16 cellular contexts compared by ENCODE assay signal in the genomic region with DNA sequence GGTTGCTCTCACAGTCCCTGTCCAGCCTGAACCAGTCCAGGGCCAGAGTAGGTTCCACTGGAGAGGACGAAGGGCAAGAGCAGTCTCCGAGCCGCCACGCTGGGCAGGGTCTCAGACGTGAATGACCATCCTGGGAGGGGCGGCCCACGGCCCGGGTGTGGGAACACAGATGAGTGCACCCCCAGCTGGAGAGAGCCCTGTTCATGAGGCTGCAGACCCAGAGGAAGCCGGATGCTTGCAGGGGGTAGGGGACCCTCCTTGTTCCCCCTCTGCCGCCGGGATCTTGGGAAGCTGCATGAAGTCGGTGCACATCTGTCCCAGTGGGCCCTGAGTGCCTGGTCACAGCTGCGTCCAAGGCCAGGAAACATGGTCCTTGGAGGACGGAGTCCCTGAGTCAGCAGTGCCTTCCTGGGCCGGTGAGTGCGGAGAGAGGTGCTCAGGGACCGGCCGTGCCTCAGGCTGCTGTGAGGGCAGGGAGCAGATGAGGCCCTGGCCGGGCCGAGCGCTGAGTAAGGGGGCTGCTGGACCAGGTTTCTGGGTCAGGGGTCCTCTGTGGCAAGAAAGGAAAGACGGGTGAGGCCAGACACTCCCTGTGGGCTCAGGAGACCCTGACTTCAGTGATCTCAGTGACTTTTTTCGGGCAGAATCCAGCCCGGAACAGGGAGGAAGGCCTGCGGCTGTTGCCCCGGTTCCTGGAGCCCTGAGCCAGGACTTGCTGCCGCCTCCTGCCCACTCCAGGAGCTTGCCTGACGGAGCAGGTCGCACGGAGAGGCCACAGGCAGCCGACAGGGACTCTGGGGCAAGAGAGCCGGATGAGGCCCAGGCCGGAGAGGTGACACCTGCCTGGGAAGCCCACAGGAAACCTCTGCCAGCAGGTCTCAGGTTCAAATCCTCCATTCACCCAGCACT. TPM values are rescaled to one million over a fixed set of nuclear protein-coding genes. Genes with fewer than 3 reads are reported as not detected.
A peak's percentile ranks its signal among the peaks of the same experiment; 100 is the strongest.
DNase-seq lines count a peak whose midpoint lies in the region; FAIRE-seq and TF ChIP-seq lines count a peak whose summit lies in the region.
"Had no signal": no experiment of that assay in that cellular context is flagged by ENCODE, and none has a peak within 500 bp of the region (broad histone marks: within the 10 kb centered on the region; RNA-seq: fewer than 3 reads in every experiment).

No MANE protein-coding gene starts in this region.

- H4K20me1 ChIP-seq in BLaER1 treated with 17β-estradiol and CSF1 and Interleukin-3, amounts not matched to agents 10 nM and 100 nM, result peaks cover 0 to 67% (median 8%) of the 10 kb centered on the region in 11 experiments; a peak in 7 of 22 replicates
- H4K20me1 ChIP-seq in H1 (replicated peaks in 1 of 2; ENCODE audit: control insufficient read depth in 1 of 2, insufficient read depth in 2 of 2, low read length in 2 of 2) (no peaks in the 10 kb centered on the region), neural progenitor cell (ENCODE audit: low read depth) (no peaks in the 10 kb centered on the region)

- POLR2A ChIA-PET in H1 (lab: Charles Lee; ENCODE audit: partially characterized antibody), result no interaction called here

- TF ChIP-seq RAD21 in H1 (IDR thresholded peaks at IDR 0.05 in 1 of 2, conservative IDR thresholded peaks at IDR 0.05 in 1 of 2; ENCODE audit: low read depth in 2 of 2, low read length in 2 of 2), result no peak

- H3K79me2 ChIP-seq in H1 (ENCODE audit: control insufficient read depth in 1 of 2, insufficient read depth in 2 of 2, low read length in 2 of 2), result no peaks in the 10 kb centered on the region
- no peaks in the 10 kb centered on the region for H3K79me2 ChIP-seq in neural progenitor cell (ENCODE audit: low read depth)

- H2BK20ac ChIP-seq in H1 (ENCODE audit: low read length), result no peak overlapping the region

- peak overlapping the region; percentile 84 for H4K8ac ChIP-seq in H1 (ENCODE audit: extremely low read depth, insufficient read depth, low read length)

- 88% methylated on average over 30 of the region's 33 CpGs; no CpG with 5 or more reads in 1 of the 2 experiments for WGBS in H1 (ENCODE audit: extremely low coverage in 1 of 2, insufficient coverage in 1 of 2, insufficient read length in 1 of 2, insufficient replicate concordance in 2 of 2, low coverage in 1 of 2, low lambda C conversion rate in 2 of 2, missing lambda C conversion rate in 1 of 2), 2 experiments

- H3K79me1 ChIP-seq in H1 (ENCODE audit: low read depth, low read length), result no peaks in the 10 kb centered on the region

- no peaks in the 10 kb centered on the region for H3K9me3 Mint-ChIP-seq in neural progenitor cell
- H3K9me3 Mint-ChIP-seq: CD4-positive, alpha-beta T cell had no signal

- no peaks in the 10 kb centered on the region for H3K27me3 ChIP-seq in BLaER1 treated with 17β-estradiol and CSF1 and Interleukin-3, amounts not matched to agents 10 nM and 100 nM
- H3K27me3 ChIP-seq in H1 (replicated peaks in 1 of 4; ENCODE audit: control insufficient read depth in 3 of 4, extremely low read depth in 1 of 4, insufficient read depth in 3 of 4, low read length in 3 of 4) (no peaks in the 10 kb centered on the region; a peak in 1 of 7 replicates), neural progenitor cell (no peaks in the 10 kb centered on the region), dorsolateral prefrontal cortex (no peaks in the 10 kb centered on the region)
- H3K27me3 ChIP-seq: SJSA1 had no signal

- peaks cover 4% of the 10 kb centered on the region for H3K27me3 Mint-ChIP-seq in neural progenitor cell (ENCODE audit: insufficient read depth, low read depth)
- H3K27me3 Mint-ChIP-seq: CD4-positive, alpha-beta T cell had no signal

- peaks cover 0 to 58% (median 35%) of the 10 kb centered on the region in 11 experiments; a peak in 16 of 22 replicates for H3K36me3 ChIP-seq in BLaER1 treated with 17β-estradiol and CSF1 and Interleukin-3, amounts not matched to agents 10 nM and 100 nM
- no peaks in the 10 kb centered on the region for H3K36me3 ChIP-seq in H1 (ENCODE audit: control insufficient read depth in 2 of 4, insufficient read depth in 4 of 4, low read length in 3 of 4)
- H3K36me3 ChIP-seq in neural progenitor cell, result no peaks in the 10 kb centered on the region

- H3F3A ChIP-seq in neural progenitor cell (ENCODE audit: low read depth), result peaks cover 16% of the 10 kb centered on the region

- H2BK5ac ChIP-seq in H1 (ENCODE audit: low read depth, low read length), result no peak overlapping the region

- no peak overlapping the region for H3K23ac ChIP-seq in H1 (ENCODE audit: insufficient read length)

- peak; percentile 20 for TF ChIP-seq POLR2A in NB4 (IDR thresholded peaks at IDR 0.05; ENCODE audit: extremely low read depth, insufficient read length)
- no peak for TF ChIP-seq POLR2A in H1 (IDR thresholded peaks at IDR 0.05; ENCODE audit: control extremely low read depth in 1 of 2, low read depth in 2 of 2, low read length in 2 of 2)

- H3K4me3 Mint-ChIP-seq in neural progenitor cell, result no peak overlapping the region
- H3K4me3 Mint-ChIP-seq: CD4-positive, alpha-beta T cell had no signal

- H3K18ac ChIP-seq in H1 (ENCODE audit: extremely low read depth, low read length), result no peak overlapping the region

- TF ChIP-seq CTCF in NB4 (IDR thresholded peaks at IDR 0.05; ENCODE audit: low read depth, low read length) (no peak), H1 (IDR thresholded peaks at IDR 0.05; ENCODE audit: control extremely low read depth in 1 of 3, insufficient read depth in 1 of 3, low read depth in 1 of 3, low read length in 3 of 3) (no peak), neural progenitor cell (IDR thresholded peaks at IDR 0.05) (no peak), dorsolateral prefrontal cortex (IDR thresholded peaks at IDR 0.05 in 54 of 56, conservative IDR thresholded peaks at IDR 0.05 in 2 of 56; ENCODE audit: low read depth in 1 of 56, partially characterized antibody in 56 of 56) (no peak)

- peaks cover 11% of the 10 kb centered on the region for H3K36me3 Mint-ChIP-seq in neural progenitor cell

- peak overlapping the region in 4 of 11 experiments; percentile 2 to 54 (median 17); a peak in 7 of 22 replicates for H3K9ac ChIP-seq in BLaER1 treated with 17β-estradiol and CSF1 and Interleukin-3, amounts not matched to agents 10 nM and 100 nM
- H3K9ac ChIP-seq in H1 (replicated peaks in 1 of 4; ENCODE audit: extremely low read depth in 1 of 4, low read depth in 3 of 4, low read length in 3 of 4) (no peak overlapping the region), neural progenitor cell (no peak overlapping the region)

- FAIRE-seq in H1 (lab: Jason Lieb, UNC), result no peak

- intact Hi-C loops in dorsolateral prefrontal cortex (cut with DNase I), result no loop called here

- H4K91ac ChIP-seq in H1 (replicated peaks; ENCODE audit: insufficient read length, low read length), result no peak overlapping the region

- 0 out of 2 replicates have a peak overlapping the region, but pooled peaks have one; percentile 19 for H2AK5ac ChIP-seq in H1 (ENCODE audit: low read depth, low read length)

- no peak overlapping the region for H3K4me3 ChIP-seq in BLaER1 treated with 17β-estradiol and CSF1 and Interleukin-3, amounts not matched to agents 10 nM and 100 nM
- H3K4me3 ChIP-seq in NB4 (ENCODE audit: low read depth, low read length) (no peak overlapping the region), H1 (ENCODE audit: extremely low read depth in 1 of 4, insufficient read depth in 2 of 4, low read depth in 3 of 4, low read length in 4 of 4) (no peak overlapping the region), neural progenitor cell (no peak overlapping the region), dorsolateral prefrontal cortex (no peak overlapping the region)
- H3K4me3 ChIP-seq: SJSA1 had no signal

- H2BK15ac ChIP-seq in H1 (ENCODE audit: low read length), result peak overlapping the region; percentile 72; the same call in 1 of the 2 replicates

- TF ChIP-seq EP300 in H1 (IDR thresholded peaks at IDR 0.05; ENCODE audit: borderline replicate concordance in 1 of 2, low read depth in 2 of 2, low read length in 2 of 2), result no peak

- no peaks in the 10 kb centered on the region for H3K9me3 ChIP-seq in BLaER1 treated with 17β-estradiol and CSF1 and Interleukin-3, amounts not matched to agents 10 nM and 100 nM (replicated peaks in 1 of 11)
- H3K9me3 ChIP-seq in H1 (ENCODE audit: insufficient read depth in 2 of 2, low read depth in 1 of 2, low read length in 1 of 2) (no peaks in the 10 kb centered on the region; a peak in 1 of 4 replicates), neural progenitor cell (ENCODE audit: low read depth) (no peaks in the 10 kb centered on the region)
- H3K9me3 ChIP-seq: SJSA1 had no signal

- H4K5ac ChIP-seq in H1 (ENCODE audit: insufficient read length, low read depth, low read length), result no peak overlapping the region

- H3K56ac ChIP-seq in H1 (replicated peaks; ENCODE audit: insufficient read length, low read depth, low read length), result no peak overlapping the region

- CTCF ChIA-PET in H1 (lab: Charles Lee; ENCODE audit: partially characterized antibody), result interaction anchor here (0.7 to 1.6 kb wide), 4 partner anchors 18 to 72 kb away, joined by 3 to 4 read pairs (median 3); no protein-coding TSS in a partner anchor

- H3K14ac ChIP-seq in H1 (ENCODE audit: insufficient read length), result no peak overlapping the region

- H2BK120ac ChIP-seq in H1 (replicated peaks; ENCODE audit: low read depth, low read length), result no peak overlapping the region

- H3K23me2 ChIP-seq in H1 (ENCODE audit: low read depth, low read length), result no peaks in the 10 kb centered on the region

- no peak overlapping the region for H2BK12ac ChIP-seq in H1 (ENCODE audit: low read depth, low read length)

- H3K4ac ChIP-seq in H1 (replicated peaks; ENCODE audit: insufficient read length, low read depth, low read length), result no peak overlapping the region

- DNase-seq in NB4 (ENCODE audit: low read depth) (no peak), H1 (ENCODE audit: low read depth in 1 of 2, low spot score in 2 of 2) (no peak), neural progenitor cell (ENCODE audit: low spot score) (no peak), dorsolateral prefrontal cortex (no peak)
- no peak for DNase-seq in stimulated activated naive CD4-positive, alpha-beta T cell treated with Interleukin-2 at 50 U/mL for 16 hours (lab: John Stamatoyannopoulos, UW)
- no peak for DNase-seq in stimulated activated CD4-positive, alpha-beta T cell treated with anti-CD3 and anti-CD28 coated beads, Interleukin-2, amount 100 ng/mL, for 48 hours
- DNase-seq in activated T-cell treated with anti-CD3 and anti-CD28 coated beads, Interleukin-2, amount 50 U/mL, for 48 hours, result no peak
- DNase-seq: AML-193; Calu3; CD4-positive, alpha-beta T cell; NCI-H1092; NCI-H146; NCI-H2081; NCI-H510A had no signal

- H3K27ac ChIP-seq in BLaER1 treated with 17β-estradiol and CSF1 and Interleukin-3, amounts not matched to agents 10 nM and 100 nM, result peak overlapping the region in 2 of 11 experiments; percentile 19 to 34; a peak in 1 of 22 replicates
- no peak overlapping the region for H3K27ac ChIP-seq in H1 (ENCODE audit: low read depth, low read length)
- no peak overlapping the region for H3K27ac ChIP-seq in neural progenitor cell
- peak overlapping the region in 12 of 59 donors; percentile 1 to 51 (median 28) for H3K27ac ChIP-seq in dorsolateral prefrontal cortex
- H3K27ac ChIP-seq: SJSA1 had no signal

- H3K27ac Mint-ChIP-seq in neural progenitor cell, result peak overlapping the region; percentile 72
- H3K27ac Mint-ChIP-seq: CD4-positive, alpha-beta T cell had no signal

- peak overlapping the region in 8 of 11 experiments; percentile 19 to 86 (median 68); a peak in 16 of 22 replicates for H3K4me2 ChIP-seq in BLaER1 treated with 17β-estradiol and CSF1 and Interleukin-3, amounts not matched to agents 10 nM and 100 nM
- no peak overlapping the region for H3K4me2 ChIP-seq in H1 (ENCODE audit: insufficient read depth in 1 of 2, low read depth in 2 of 2, low read length in 2 of 2)
- H3K4me2 ChIP-seq in neural progenitor cell, result no peak overlapping the region

- H3K4me1 ChIP-seq in BLaER1 treated with 17β-estradiol and CSF1 and Interleukin-3, amounts not matched to agents 10 nM and 100 nM, result peaks cover 0 to 92% (median 75%) of the 10 kb centered on the region in 10 experiments; a peak in 16 of 20 replicates
- H3K4me1 ChIP-seq in H1 (replicated peaks in 1 of 4; ENCODE audit: control insufficient read depth in 3 of 4, insufficient read depth in 4 of 4, low read length in 3 of 4), result peaks cover 0 to 3% (median 0%) of the 10 kb centered on the region in 4 experiments; a peak in 2 of 7 replicates
- H3K4me1 ChIP-seq in neural progenitor cell, result peaks cover 15% of the 10 kb centered on the region

- H3K4me1 Mint-ChIP-seq in neural progenitor cell, result peaks cover 19% of the 10 kb centered on the region

- H2AFZ ChIP-seq in H1 (ENCODE audit: low read length) (no peak overlapping the region), neural progenitor cell (replicated peaks) (no peak overlapping the region)

RNA-seq across cellular contexts. Expression of gene ACTG1, which starts 45.8 kb away (rescaled TPM):
- total RNA-seq in H1 (2021; fragmentation: NEBNext Ultra II Directional; extraction: Animal tissue kit (Norgen Biotek cat#: 25700)), result 3,535 and 3,691 TPM in 2 replicates
- 5,010 and 7,420 TPM in 2 replicates for polyA plus RNA-seq in H1 (2011; rRNA removed)
- polyA plus RNA-seq in H1 (2011; cell fraction: cytosol; rRNA removed), result 3,868 TPM
- polyA plus RNA-seq in H1 (2011; cell fraction: nucleus; rRNA removed), result 4,694 TPM
- polyA plus RNA-seq in H1 (2012, experiment 1 of 2), result 3,170 to 3,474 TPM (median 3,377 TPM) in 4 replicates
- polyA plus RNA-seq in H1 (2012, experiment 2 of 2), result 3,649 TPM
- 4,243 TPM for polyA plus RNA-seq in H1 (2013, experiment 1 of 2)
- 4,284 TPM for polyA plus RNA-seq in H1 (2013, experiment 2 of 2)
- 1,111 and 1,306 TPM in 2 replicates for polyA minus RNA-seq in H1 (2011; rRNA and poly(A)+ RNA removed)
- polyA minus RNA-seq in H1 (2011; cell fraction: cytosol; rRNA and poly(A)+ RNA removed), result 1,521 TPM
- polyA minus RNA-seq in H1 (2011; cell fraction: nucleus; rRNA and poly(A)+ RNA removed), result 1,666 TPM
- total RNA-seq in neural progenitor cell (ENCODE audit: low replicate concordance) (1,228 and 2,405 TPM in 2 replicates), dorsolateral prefrontal cortex (1,000 to 10,000 TPM in 85 of 120 experiments, 100 to 1,000 TPM in 35; 558 to 1,589 (median 1,117) TPM)

Comparison
In these comparisons a context has a peak if more than half of its experiments do, and no peak if none do; other contexts are left out.
1. H3K4me2 ChIP-seq: peak in BLaER1 treated with 17β-estradiol and CSF1 and Interleukin-3, amounts not matched to agents 10 nM and 100 nM (8 of 11); none in H1 (0 of 2) and neural progenitor cell (single experiment).